21 cellular contexts compared by ENCODE assay signal in genomic region chr16:88800277-88800592, GRCh38. TPM values are rescaled to one million over a fixed set of nuclear protein-coding genes. Genes with fewer than 3 reads are reported as not detected.
DNase-seq lines count a peak whose midpoint lies in the region; ATAC-seq lines count a peak whose summit lies in the region.
"Had no signal": no experiment of that assay in that cellular context is flagged by ENCODE, and none has a peak within 500 bp of the region (broad histone marks: within the 10 kb centered on the region; RNA-seq: fewer than 3 reads in every experiment).

No MANE protein-coding gene starts in this region.

- ATAC-seq in naive B cell (ENCODE audit: low read depth in 2 of 2) (no peak), HG03442 (IDR thresholded peaks at IDR 0.05; ENCODE audit: unreplicated experiment) (no peak), HG03354 (IDR thresholded peaks at IDR 0.05; ENCODE audit: poor library complexity, severe bottlenecking, unreplicated experiment) (no peak)
- ATAC-seq: gastrocnemius medialis; Panc1; stimulated activated memory B cell treated with anti-CD40 and anti-IgM and Interleukin-4, amounts not matched to agents 10 μg/mL and 1 μg/mL and 100 μg/mL, for 72 hours had no signal

- peaks cover 0 to 2% (median 0%) of the 10 kb centered on the region in 5 donors for H3K9me3 Mint-ChIP-seq in CD8-positive, alpha-beta memory T cell
- H3K9me3 Mint-ChIP-seq in activated T-helper 1 cell treated with anti-CD3 and anti-CD28 coated beads, Interleukin-12 subunit alpha, Interleukin-12 subunit beta, Interleukin-2, Interleukin-4 antibody, amounts not matched to agents 30 ng/mL and 10 ng/mL and 1 ng/mL, durations not matched to agents 14 hours and 24 hours and 36 hours, result no peaks in the 10 kb centered on the region
- no peaks in the 10 kb centered on the region for H3K9me3 Mint-ChIP-seq in naive B cell
- H3K9me3 Mint-ChIP-seq: activated naive CD4-positive, alpha-beta T cell treated with anti-CD3 and anti-CD28 coated beads, Interleukin-2, amount 50 U/mL, for 24 hours; HFFc6; stimulated activated memory B cell treated with anti-CD40 and anti-IgM and Interleukin-4, amounts not matched to agents 10 μg/mL and 1 μg/mL and 100 μg/mL, for 72 hours had no signal

- H3K27me3 Mint-ChIP-seq in CD8-positive, alpha-beta memory T cell, result no peaks in the 10 kb centered on the region
- no peaks in the 10 kb centered on the region for H3K27me3 Mint-ChIP-seq in activated T-helper 1 cell treated with anti-CD3 and anti-CD28 coated beads, Interleukin-12 subunit alpha, Interleukin-12 subunit beta, Interleukin-2, Interleukin-4 antibody, amounts not matched to agents 30 ng/mL and 10 ng/mL and 1 ng/mL, durations not matched to agents 14 hours and 24 hours and 36 hours (ENCODE audit: insufficient read depth)
- no peaks in the 10 kb centered on the region for H3K27me3 Mint-ChIP-seq in naive B cell
- H3K27me3 Mint-ChIP-seq: activated naive CD4-positive, alpha-beta T cell treated with anti-CD3 and anti-CD28 coated beads, Interleukin-2, amount 50 U/mL, for 24 hours; stimulated activated memory B cell treated with anti-CD40 and anti-IgM and Interleukin-4, amounts not matched to agents 10 μg/mL and 1 μg/mL and 100 μg/mL, for 72 hours had no signal

- H3K4me3 Mint-ChIP-seq in CD8-positive, alpha-beta memory T cell, result peak overlapping the region in 4 of 7 donors; percentile 21 to 73 (median 38)
- peak overlapping the region; percentile 34 for H3K4me3 Mint-ChIP-seq in activated T-helper 1 cell treated with anti-CD3 and anti-CD28 coated beads, Interleukin-12 subunit alpha, Interleukin-12 subunit beta, Interleukin-2, Interleukin-4 antibody, amounts not matched to agents 30 ng/mL and 10 ng/mL and 1 ng/mL, durations not matched to agents 14 hours and 24 hours and 36 hours
- H3K4me3 Mint-ChIP-seq in naive B cell, result peak overlapping the region in 5 of 8 donors; percentile 3 to 91 (median 29)
- H3K4me3 Mint-ChIP-seq: activated naive CD4-positive, alpha-beta T cell treated with anti-CD3 and anti-CD28 coated beads, Interleukin-2, amount 50 U/mL, for 24 hours; HFFc6; stimulated activated memory B cell treated with anti-CD40 and anti-IgM and Interleukin-4, amounts not matched to agents 10 μg/mL and 1 μg/mL and 100 μg/mL, for 72 hours had no signal

- CTCF ChIA-PET in CD8-positive, alpha-beta memory T cell (lab: Charles Lee), result interaction anchor here (0.6 to 3.4 kb wide), 5 partner anchors 11 to 209 kb away, joined by 3 to 18 read pairs (median 6); partner anchors contain the start of gene APRT

- peaks cover 0 to 10% (median 8%) of the 10 kb centered on the region in 11 experiments; a peak in 14 of 22 replicates for H3K36me3 ChIP-seq in BLaER1 treated with 17β-estradiol and CSF1 and Interleukin-3, amounts not matched to agents 10 nM and 100 nM
- H3K36me3 ChIP-seq in CD8-positive, alpha-beta memory T cell (ENCODE audit: insufficient read depth, low read length), result no peaks in the 10 kb centered on the region
- H3K36me3 ChIP-seq: esophagus squamous epithelium, gastrocnemius medialis had no signal

- H4K20me1 ChIP-seq in BLaER1 treated with 17β-estradiol and CSF1 and Interleukin-3, amounts not matched to agents 10 nM and 100 nM, result peaks cover 0 to 12% (median 10%) of the 10 kb centered on the region in 11 experiments; a peak in 18 of 22 replicates

- H3K27me3 ChIP-seq in BLaER1 treated with 17β-estradiol and CSF1 and Interleukin-3, amounts not matched to agents 10 nM and 100 nM, result no peaks in the 10 kb centered on the region
- no peaks in the 10 kb centered on the region for H3K27me3 ChIP-seq in CD8-positive, alpha-beta memory T cell (ENCODE audit: insufficient read depth, low read length, poor library complexity, severe bottlenecking)
- H3K27me3 ChIP-seq: esophagus squamous epithelium, SJCRH30 had no signal

- H3K4me3 ChIP-seq in BLaER1 treated with 17β-estradiol and CSF1 and Interleukin-3, amounts not matched to agents 10 nM and 100 nM, result peak overlapping the region in 1 of 10 experiments; percentile 45; a peak in 1 of 20 replicates
- no peak overlapping the region for H3K4me3 ChIP-seq in CD8-positive, alpha-beta memory T cell (ENCODE audit: low read length)
- H3K4me3 ChIP-seq: esophagus squamous epithelium, gastrocnemius medialis, SJCRH30, skin epidermis had no signal

- intact Hi-C loops in activated T-helper 1 cell treated with anti-CD3 and anti-CD28 coated beads, Interleukin-12 subunit alpha, Interleukin-12 subunit beta, Interleukin-2, Interleukin-4 antibody, amounts not matched to agents 30 ng/mL and 10 ng/mL and 1 ng/mL, durations not matched to agents 14 hours and 24 hours and 36 hours (cut with micrococcal nuclease), result loop anchor here (5.0 kb wide), 2 partner anchors 98 to 343 kb away; no protein-coding TSS in a partner anchor

- H3K9me3 ChIP-seq in BLaER1 treated with 17β-estradiol and CSF1 and Interleukin-3, amounts not matched to agents 10 nM and 100 nM (replicated peaks in 1 of 11), result peaks cover 0 to 20% (median 0%) of the 10 kb centered on the region in 11 experiments; a peak in 8 of 22 replicates
- H3K9me3 ChIP-seq in CD8-positive, alpha-beta memory T cell (ENCODE audit: low read length), result no peaks in the 10 kb centered on the region
- H3K9me3 ChIP-seq: esophagus squamous epithelium, gastrocnemius medialis, SJCRH30 had no signal

- peak overlapping the region in 8 of 11 experiments; percentile 56 to 94 (median 78); a peak in 16 of 22 replicates for H3K27ac ChIP-seq in BLaER1 treated with 17β-estradiol and CSF1 and Interleukin-3, amounts not matched to agents 10 nM and 100 nM
- H3K27ac ChIP-seq in CD8-positive, alpha-beta memory T cell (ENCODE audit: low read depth, low read length), result peak overlapping the region; percentile 47
- H3K27ac ChIP-seq: esophagus squamous epithelium, gastrocnemius medialis, SJCRH30, skin epidermis, VCaP had no signal

- H3K4me2 ChIP-seq in BLaER1 treated with 17β-estradiol and CSF1 and Interleukin-3, amounts not matched to agents 10 nM and 100 nM, result peak overlapping the region; percentile 77 to 99 (median 90)

- H3K4me1 ChIP-seq in BLaER1 treated with 17β-estradiol and CSF1 and Interleukin-3, amounts not matched to agents 10 nM and 100 nM, result peaks cover 43 to 86% (median 78%) of the 10 kb centered on the region in 10 experiments
- H3K4me1 ChIP-seq in CD8-positive, alpha-beta memory T cell (ENCODE audit: insufficient read depth, low read length), result peaks cover 30% of the 10 kb centered on the region
- H3K4me1 ChIP-seq: SJCRH30 had no signal

- POLR2A ChIA-PET in CD8-positive, alpha-beta memory T cell (lab: Charles Lee), result interaction anchor here (0.9 to 1.5 kb wide), 2 partner anchors 9 to 98 kb away, joined by 3 read pairs; no protein-coding TSS in a partner anchor

- H3K27ac Mint-ChIP-seq in CD8-positive, alpha-beta memory T cell, result peak overlapping the region in 4 of 8 donors; percentile 9 to 95 (median 59)
- H3K27ac Mint-ChIP-seq in activated T-helper 1 cell treated with anti-CD3 and anti-CD28 coated beads, Interleukin-12 subunit alpha, Interleukin-12 subunit beta, Interleukin-2, Interleukin-4 antibody, amounts not matched to agents 30 ng/mL and 10 ng/mL and 1 ng/mL, durations not matched to agents 14 hours and 24 hours and 36 hours, result peak overlapping the region; percentile 36
- peak overlapping the region in 1 of 6 donors; percentile 6 for H3K27ac Mint-ChIP-seq in naive B cell
- H3K27ac Mint-ChIP-seq: HFFc6; stimulated activated memory B cell treated with anti-CD40 and anti-IgM and Interleukin-4, amounts not matched to agents 10 μg/mL and 1 μg/mL and 100 μg/mL, for 72 hours had no signal

- DNase-seq in CD8-positive, alpha-beta memory T cell, result no peak
- no peak for DNase-seq in activated T-helper 1 cell treated with anti-CD3 and anti-CD28 coated beads, Interleukin-12 subunit alpha, Interleukin-12 subunit beta, Interleukin-2, Interleukin-4 antibody, amounts not matched to agents 30 ng/mL and 10 ng/mL and 1 ng/mL, durations not matched to agents 14 hours and 24 hours and 36 hours (ENCODE audit: low spot score)
- DNase-seq in naive B cell (no peak), kidney tubule cell (ENCODE audit: low spot score) (no peak)
- DNase-seq: COR-L47; effector memory CD4-positive, alpha-beta T cell; esophagus squamous epithelium; gastrocnemius medialis; HFFc6; hypothalamus; NCI-H1105 treated with DMSO at 0.1 percent for 48 hours; NCI-H2029 treated with DMSO at 0.1 percent for 48 hours had no signal

- H3K4me1 Mint-ChIP-seq in CD8-positive, alpha-beta memory T cell, result peaks cover 10 to 48% (median 13%) of the 10 kb centered on the region in 3 donors
- H3K4me1 Mint-ChIP-seq in activated T-helper 1 cell treated with anti-CD3 and anti-CD28 coated beads, Interleukin-12 subunit alpha, Interleukin-12 subunit beta, Interleukin-2, Interleukin-4 antibody, amounts not matched to agents 30 ng/mL and 10 ng/mL and 1 ng/mL, durations not matched to agents 14 hours and 24 hours and 36 hours (ENCODE audit: low read depth), result peaks cover 17% of the 10 kb centered on the region
- H3K4me1 Mint-ChIP-seq in naive B cell, result peaks cover 14 to 28% (median 26%) of the 10 kb centered on the region in 3 donors

- H3K36me3 Mint-ChIP-seq in CD8-positive, alpha-beta memory T cell, result peaks cover 0 to 1% (median 0%) of the 10 kb centered on the region in 3 donors
- H3K36me3 Mint-ChIP-seq in activated T-helper 1 cell treated with anti-CD3 and anti-CD28 coated beads, Interleukin-12 subunit alpha, Interleukin-12 subunit beta, Interleukin-2, Interleukin-4 antibody, amounts not matched to agents 30 ng/mL and 10 ng/mL and 1 ng/mL, durations not matched to agents 14 hours and 24 hours and 36 hours (ENCODE audit: low read depth), result no peaks in the 10 kb centered on the region
- no peaks in the 10 kb centered on the region for H3K36me3 Mint-ChIP-seq in naive B cell
- H3K36me3 Mint-ChIP-seq: activated naive CD4-positive, alpha-beta T cell treated with anti-CD3 and anti-CD28 coated beads, Interleukin-2, amount 50 U/mL, for 24 hours; stimulated activated memory B cell treated with anti-CD40 and anti-IgM and Interleukin-4, amounts not matched to agents 10 μg/mL and 1 μg/mL and 100 μg/mL, for 72 hours had no signal

- peak overlapping the region in 8 of 11 experiments; percentile 17 to 73 (median 56); a peak in 15 of 22 replicates for H3K9ac ChIP-seq in BLaER1 treated with 17β-estradiol and CSF1 and Interleukin-3, amounts not matched to agents 10 nM and 100 nM

RNA-seq across cellular contexts. Expression of gene CDT1, which starts 3.4 kb away (rescaled TPM):
- 100 to 1,000 TPM in 1 of 2 experiments, 10 to 100 TPM in 1; 97.6 to 106 TPM for total RNA-seq in CD8-positive, alpha-beta memory T cell
- polyA plus RNA-seq in CD8-positive, alpha-beta memory T cell, result 0.26 TPM
- total RNA-seq in activated T-helper 1 cell treated with anti-CD3 and anti-CD28 coated beads, Interleukin-12 subunit alpha, Interleukin-12 subunit beta, Interleukin-2, Interleukin-4 antibody, amounts not matched to agents 30 ng/mL and 10 ng/mL and 1 ng/mL, durations not matched to agents 14 hours and 24 hours and 36 hours, result 95.4 and 97.3 TPM in 2 replicates
- polyA plus RNA-seq in naive B cell (ENCODE audit: low read depth in 6 of 6), result under 1 TPM in 5 of 6 donors, not detected in 1; 0.08 to 0.27 (median 0.17) TPM

RNA-seq across cellular contexts. Expression of gene APRT, which starts 11.5 kb away (rescaled TPM):
- total RNA-seq in CD8-positive, alpha-beta memory T cell, result 100 to 1,000 TPM; 338 to 348 TPM
- 490 TPM for polyA plus RNA-seq in CD8-positive, alpha-beta memory T cell
- total RNA-seq in activated T-helper 1 cell treated with anti-CD3 and anti-CD28 coated beads, Interleukin-12 subunit alpha, Interleukin-12 subunit beta, Interleukin-2, Interleukin-4 antibody, amounts not matched to agents 30 ng/mL and 10 ng/mL and 1 ng/mL, durations not matched to agents 14 hours and 24 hours and 36 hours, result 301 and 303 TPM in 2 replicates
- polyA plus RNA-seq in naive B cell (ENCODE audit: low read depth in 6 of 6), result 100 to 1,000 TPM; 330 to 484 (median 384) TPM

RNA-seq across cellular contexts. Expression of gene PIEZO1, which starts 15.2 kb away (rescaled TPM):
- total RNA-seq in CD8-positive, alpha-beta memory T cell, result 100 to 1,000 TPM; 215 to 230 TPM
- polyA plus RNA-seq in CD8-positive, alpha-beta memory T cell, result 58.4 TPM
- 214 and 217 TPM in 2 replicates for total RNA-seq in activated T-helper 1 cell treated with anti-CD3 and anti-CD28 coated beads, Interleukin-12 subunit alpha, Interleukin-12 subunit beta, Interleukin-2, Interleukin-4 antibody, amounts not matched to agents 30 ng/mL and 10 ng/mL and 1 ng/mL, durations not matched to agents 14 hours and 24 hours and 36 hours
- 10 to 100 TPM in 2 of 6 donors, 1 to 10 TPM in 4; 4.0 to 17.2 (median 6.2) TPM for polyA plus RNA-seq in naive B cell (ENCODE audit: low read depth in 6 of 6)

RNA-seq across cellular contexts. Expression of gene GALNS, which starts 56.5 kb away (rescaled TPM):
- 10 to 100 TPM; 19.2 to 22.5 TPM for total RNA-seq in CD8-positive, alpha-beta memory T cell
- 13.0 TPM for polyA plus RNA-seq in CD8-positive, alpha-beta memory T cell
- 21.9 and 23.8 TPM in 2 replicates for total RNA-seq in activated T-helper 1 cell treated with anti-CD3 and anti-CD28 coated beads, Interleukin-12 subunit alpha, Interleukin-12 subunit beta, Interleukin-2, Interleukin-4 antibody, amounts not matched to agents 30 ng/mL and 10 ng/mL and 1 ng/mL, durations not matched to agents 14 hours and 24 hours and 36 hours
- polyA plus RNA-seq in naive B cell (ENCODE audit: low read depth in 6 of 6), result 10 to 100 TPM in 3 of 6 donors, 1 to 10 TPM in 3; 6.1 to 21.4 (median 9.5) TPM

RNA-seq across cellular contexts. Expression of gene TRAPPC2L, which starts 56.7 kb away (rescaled TPM):
- total RNA-seq in CD8-positive, alpha-beta memory T cell, result 100 to 1,000 TPM in 1 of 2 experiments, 10 to 100 TPM in 1; 90.0 to 104 TPM
- 106 TPM for polyA plus RNA-seq in CD8-positive, alpha-beta memory T cell
- 63.1 and 65.4 TPM in 2 replicates for total RNA-seq in activated T-helper 1 cell treated with anti-CD3 and anti-CD28 coated beads, Interleukin-12 subunit alpha, Interleukin-12 subunit beta, Interleukin-2, Interleukin-4 antibody, amounts not matched to agents 30 ng/mL and 10 ng/mL and 1 ng/mL, durations not matched to agents 14 hours and 24 hours and 36 hours
- 100 to 1,000 TPM in 1 of 6 donors, 10 to 100 TPM in 5; 87.3 to 100 (median 90.9) TPM for polyA plus RNA-seq in naive B cell (ENCODE audit: low read depth in 6 of 6)
